Comparison of ENCODE assay signal across 27 cellular contexts in genomic region chr17:67673006-67673405, GRCh38.
"Had no signal": no experiment of that assay in that cellular context is flagged by ENCODE, and none has a peak within 500 bp of the region (broad histone marks: within the 10 kb centered on the region; RNA-seq: fewer than 3 reads in every experiment).

No MANE protein-coding gene starts in this region.

- H3K27ac Mint-ChIP-seq: activated B cell treated with CpG ODN at 0.5 μM for 24 hours; activated CD4-positive, alpha-beta memory T cell treated with anti-CD3 and anti-CD28 coated beads for 36 hours; activated naive CD4-positive, alpha-beta T cell treated with anti-CD3 and anti-CD28 coated beads for 36 hours; activated naive CD4-positive, alpha-beta T cell treated with anti-CD3 and anti-CD28 coated beads, Interleukin-2, amount 50 U/mL, for 72 hours; activated T-cell treated with anti-CD3 and anti-CD28 coated beads, Interleukin-2, amount 50 U/mL, for 72 hours; activated T-helper 17 cell treated with anti-CD3 and anti-CD28 coated beads, Interleukin-2, amount 50 U/mL, for 72 hours had no signal

- H3K4me1 Mint-ChIP-seq: activated T-helper 17 cell treated with anti-CD3 and anti-CD28 coated beads, Interleukin-2, amount 50 U/mL, for 72 hours had no signal

- DNase-seq: activated B cell treated with CpG ODN at 0.5 μM for 24 hours; activated CD4-positive, alpha-beta memory T cell treated with anti-CD3 and anti-CD28 coated beads for 36 hours; activated CD4-positive, alpha-beta T cell treated with anti-CD3 and anti-CD28 coated beads for 4 hours; activated CD4-positive, alpha-beta T cell treated with anti-CD3 and anti-CD28 coated beads, Interleukin-2, amount 50 U/mL, for 1 hour; activated CD4-positive, CD25-positive, alpha-beta regulatory T cell treated with anti-CD3 and anti-CD28 coated beads, Interleukin-2, amount 50 U/mL, for 72 hours; activated gamma-delta T cell; activated naive CD4-positive, alpha-beta T cell treated with anti-CD3 and anti-CD28 coated beads for 36 hours; activated T-cell treated with anti-CD3 and anti-CD28 coated beads, Interleukin-2, amount 50 U/mL, for 1 hour; activated T-cell treated with anti-CD3 and anti-CD28 coated beads, Interleukin-2, amount 50 U/mL, for 72 hours; adrenal gland; central memory CD4-positive, alpha-beta T cell; Karpas-422; KBM-7; MG63; NCI-H1048; NCI-H1694; NCI-H1930; NCI-H226; NCI-H524 treated with DMSO at 0.1 percent for 48 hours; SJCRH30; SK-N-SH; T-cell; T-helper 2 cell; T-helper 9 cell had no signal

- H3K27me3 Mint-ChIP-seq: activated B cell treated with CpG ODN at 0.5 μM for 24 hours; activated CD4-positive, alpha-beta memory T cell treated with anti-CD3 and anti-CD28 coated beads for 36 hours; activated T-helper 17 cell treated with anti-CD3 and anti-CD28 coated beads, Interleukin-2, amount 50 U/mL, for 72 hours; T-cell had no signal

- ATAC-seq: activated naive CD4-positive, alpha-beta T cell treated with anti-CD3 and anti-CD28 coated beads, Interleukin-2, amount 50 U/mL, for 72 hours; activated T-cell treated with anti-CD3 and anti-CD28 coated beads, Interleukin-2, amount 50 U/mL, for 72 hours; activated T-helper 17 cell treated with anti-CD3 and anti-CD28 coated beads, Interleukin-2, amount 50 U/mL, for 72 hours; body of pancreas; T-cell had no signal

- H3K9me3 ChIP-seq: adrenal gland, body of pancreas, MG63, SJCRH30, SK-N-SH had no signal

- H3K4me3 Mint-ChIP-seq: activated B cell treated with CpG ODN at 0.5 μM for 24 hours; activated CD4-positive, alpha-beta memory T cell treated with anti-CD3 and anti-CD28 coated beads for 36 hours; activated naive CD4-positive, alpha-beta T cell treated with anti-CD3 and anti-CD28 coated beads for 36 hours; activated T-cell treated with anti-CD3 and anti-CD28 coated beads, Interleukin-2, amount 50 U/mL, for 72 hours; activated T-helper 17 cell treated with anti-CD3 and anti-CD28 coated beads, Interleukin-2, amount 50 U/mL, for 72 hours; T-cell had no signal
